9 cellular contexts compared by ENCODE assay signal in the genomic region with DNA sequence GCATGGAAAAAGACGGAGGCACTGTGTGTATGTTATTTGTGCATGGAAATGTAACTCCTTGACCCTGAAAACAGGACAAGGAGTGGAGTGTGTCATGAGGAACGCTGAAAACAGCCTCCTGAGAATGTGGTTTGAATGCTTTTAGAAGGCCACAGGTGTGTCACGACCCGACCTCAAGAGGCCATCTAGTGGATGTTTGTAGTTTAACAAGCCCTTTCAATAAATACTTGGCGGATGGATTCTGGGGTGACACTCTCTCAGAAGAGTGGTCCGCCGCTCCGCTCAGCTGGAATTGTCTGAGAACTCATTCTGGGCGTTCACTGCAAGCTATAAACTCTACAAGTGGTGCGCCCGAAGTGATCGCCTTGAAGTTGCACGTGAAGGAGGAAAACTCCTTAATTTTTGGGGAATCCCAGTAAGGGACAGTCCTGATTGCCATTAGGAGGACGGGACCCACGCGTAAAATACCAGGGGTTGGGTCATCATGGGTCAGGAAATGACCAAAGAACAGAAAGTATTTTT. TPM values are rescaled to one million over a fixed set of nuclear protein-coding genes. Genes with fewer than 3 reads are reported as not detected.
DNase-seq lines count a peak whose midpoint lies in the region; ATAC-seq and TF ChIP-seq lines count a peak whose summit lies in the region.
"Not testable (repeated sequence)": the region's sequence is repeated elsewhere in the genome, so short reads cannot be mapped to it uniquely, and the experiment has no call there.
"Had no signal": no experiment of that assay in that cellular context is flagged by ENCODE, and none has a peak within 500 bp of the region (broad histone marks: within the 10 kb centered on the region; RNA-seq: fewer than 3 reads in every experiment).

No MANE protein-coding gene starts in this region.

- H3K36me3 ChIP-seq in HUES48 (ENCODE audit: control insufficient read depth, insufficient read depth, low read length); RWPE2 (ENCODE audit: low read depth); esophagus squamous epithelium; mucosa of descending colon (ENCODE audit: low read depth): not testable (repeated sequence)

- H3K36me3 Mint-ChIP-seq in activated naive CD4-positive, alpha-beta T cell treated with anti-CD3 and anti-CD28 coated beads for 36 hours (ENCODE audit: low read depth); stimulated activated naive CD8-positive, alpha-beta T cell treated with anti-CD3 and anti-CD28 coated beads, Interleukin-15, Interleukin-2, amounts not matched to agents 100 ng/mL and 50 ng/mL, for 24 hours (ENCODE audit: low read depth): not testable (repeated sequence)

- not testable (repeated sequence) for H3K4me1 Mint-ChIP-seq in activated naive CD4-positive, alpha-beta T cell treated with anti-CD3 and anti-CD28 coated beads for 36 hours (ENCODE audit: low read depth)
- peaks cover 18% of the 10 kb centered on the region for H3K4me1 Mint-ChIP-seq in stimulated activated naive CD8-positive, alpha-beta T cell treated with anti-CD3 and anti-CD28 coated beads, Interleukin-15, Interleukin-2, amounts not matched to agents 100 ng/mL and 50 ng/mL, for 24 hours (ENCODE audit: low read depth)

- peak overlapping the region; percentile 73 for H3K4me3 Mint-ChIP-seq in activated naive CD4-positive, alpha-beta T cell treated with anti-CD3 and anti-CD28 coated beads for 36 hours
- peak overlapping the region; percentile 84 for H3K4me3 Mint-ChIP-seq in stimulated activated naive CD8-positive, alpha-beta T cell treated with anti-CD3 and anti-CD28 coated beads, Interleukin-15, Interleukin-2, amounts not matched to agents 100 ng/mL and 50 ng/mL, for 24 hours

- H3K4me3 ChIP-seq in HUES48 (ENCODE audit: low read depth, low read length) (peak overlapping the region; percentile 64), RWPE2 (ENCODE audit: severe bottlenecking) (peak overlapping the region; percentile 31), esophagus squamous epithelium (peak overlapping the region; percentile 12 to 46 (median 30))
- H3K4me3 ChIP-seq in mucosa of descending colon, result not testable (repeated sequence)

- 42 to 51% methylated on average over 16 of the region's 16 CpGs for WGBS in esophagus squamous epithelium, 2 donors

- peak; percentile 76 for TF ChIP-seq CTCF in RWPE2 (IDR thresholded peaks at IDR 0.05; ENCODE audit: poor library complexity, severe bottlenecking)
- TF ChIP-seq CTCF in esophagus squamous epithelium (IDR thresholded peaks at IDR 0.05), result peak in 5 of 6 experiments; percentile 30 to 69 (median 47)
- peak; percentile 36 for TF ChIP-seq CTCF in mucosa of descending colon (IDR thresholded peaks at IDR 0.05)

- CTCF ChIA-PET in activated naive CD4-positive, alpha-beta T cell treated with anti-CD3 and anti-CD28 coated beads for 36 hours (lab: Charles Lee), result interaction anchor here (0.6 to 4.7 kb wide), 28 partner anchors 9 to 562 kb away, joined by 3 to 55 read pairs (median 4); partner anchors contain the start of genes HS2ST1, ODF2L, SELENOF and SH3GLB1

- TF ChIP-seq POLR2A in esophagus squamous epithelium (IDR thresholded peaks at IDR 0.05), result not testable (repeated sequence)

- DNase-seq in ELR (ENCODE audit: low read depth) (peak; percentile 45), mucosa of descending colon (peak in 2 of 3 donors; percentile 47 to 56)
- not testable (repeated sequence) for DNase-seq in RWPE2 (ENCODE audit: low spot score); esophagus squamous epithelium (lab: John Stamatoyannopoulos, UW)
- DNase-seq in activated naive CD4-positive, alpha-beta T cell treated with anti-CD3 and anti-CD28 coated beads for 36 hours, result peak; percentile 55

- not testable (repeated sequence) for H3K27ac Mint-ChIP-seq in activated naive CD4-positive, alpha-beta T cell treated with anti-CD3 and anti-CD28 coated beads for 36 hours; stimulated activated naive CD8-positive, alpha-beta T cell treated with anti-CD3 and anti-CD28 coated beads, Interleukin-15, Interleukin-2, amounts not matched to agents 100 ng/mL and 50 ng/mL, for 24 hours

- H3K9me3 Mint-ChIP-seq in activated naive CD4-positive, alpha-beta T cell treated with anti-CD3 and anti-CD28 coated beads for 36 hours; stimulated activated naive CD8-positive, alpha-beta T cell treated with anti-CD3 and anti-CD28 coated beads, Interleukin-15, Interleukin-2, amounts not matched to agents 100 ng/mL and 50 ng/mL, for 24 hours: not testable (repeated sequence)

- peaks cover 38% of the 10 kb centered on the region for H3K4me1 ChIP-seq in HUES48 (ENCODE audit: control insufficient read depth, insufficient read depth, low read length)
- not testable (repeated sequence) for H3K4me1 ChIP-seq in RWPE2 (ENCODE audit: insufficient read depth, poor library complexity, severe bottlenecking); mucosa of descending colon (ENCODE audit: low read depth)
- H3K4me1 ChIP-seq in esophagus squamous epithelium, result peaks cover 17 to 59% (median 28%) of the 10 kb centered on the region in 3 donors

- H3K9me3 ChIP-seq in HUES48 (ENCODE audit: control insufficient read depth, insufficient read depth, low read length), result peaks cover 12% of the 10 kb centered on the region; the same call in 1 of the 2 replicates
- H3K9me3 ChIP-seq in RWPE2 (ENCODE audit: severe bottlenecking); esophagus squamous epithelium; mucosa of descending colon: not testable (repeated sequence)

- intact Hi-C loops in activated naive CD4-positive, alpha-beta T cell treated with anti-CD3 and anti-CD28 coated beads for 36 hours (cut with micrococcal nuclease), result loop anchor here (1.0 to 10.0 kb wide), 8 partner anchors 28 to 1557 kb away; partner anchors contain the start of gene ODF2L
- intact Hi-C loops in esophagus squamous epithelium (cut with DNase I), result not testable (repeated sequence)
- intact Hi-C loops in mucosa of descending colon (cut with DNase I, micrococcal nuclease), result loop anchor here (10.0 kb wide), 2 partner anchors 117 to 193 kb away; no protein-coding TSS in a partner anchor

- H3K27me3 Mint-ChIP-seq in activated naive CD4-positive, alpha-beta T cell treated with anti-CD3 and anti-CD28 coated beads for 36 hours (ENCODE audit: low read depth), result not testable (repeated sequence)
- peaks cover 15% of the 10 kb centered on the region for H3K27me3 Mint-ChIP-seq in stimulated activated naive CD8-positive, alpha-beta T cell treated with anti-CD3 and anti-CD28 coated beads, Interleukin-15, Interleukin-2, amounts not matched to agents 100 ng/mL and 50 ng/mL, for 24 hours

- not testable (repeated sequence) for H3K27me3 ChIP-seq in HUES48 (ENCODE audit: control insufficient read depth, insufficient read depth, low read length); RWPE2 (ENCODE audit: insufficient read depth, poor library complexity, severe bottlenecking); esophagus squamous epithelium

- H3K27ac ChIP-seq in HUES48 (ENCODE audit: low read depth, low read length), result peak overlapping the region; percentile 88
- peak overlapping the region; percentile 30 for H3K27ac ChIP-seq in RWPE2 (ENCODE audit: poor library complexity, severe bottlenecking)
- H3K27ac ChIP-seq in esophagus squamous epithelium, result peak overlapping the region in 3 of 4 donors; percentile 56 to 83 (median 80)

- ATAC-seq in GM21576 (IDR thresholded peaks at IDR 0.05; ENCODE audit: unreplicated experiment) (peak; percentile 59), RWPE2 (ENCODE audit: low read depth) (peak; percentile 59), mucosa of descending colon (peak; percentile 81)

- peak overlapping the region; percentile 78 for H3K9ac ChIP-seq in HUES48 (ENCODE audit: low read depth, low read length)

RNA-seq across cellular contexts. Expression of gene CLCA1, which starts 33.5 kb away (rescaled TPM):
- not detected for total RNA-seq in activated naive CD4-positive, alpha-beta T cell treated with anti-CD3 and anti-CD28 coated beads for 36 hours
- total RNA-seq in esophagus squamous epithelium (not detected), mucosa of descending colon (1,000 to 10,000 TPM in 2 of 3 donors, 100 to 1,000 TPM in 1; 438 to 1,288 (median 1,205) TPM)
- total RNA-seq: omental fat pad had no signal

RNA-seq across cellular contexts. Expression of gene CLCA4, which starts 44.7 kb away (rescaled TPM):
- total RNA-seq in activated naive CD4-positive, alpha-beta T cell treated with anti-CD3 and anti-CD28 coated beads for 36 hours, result not detected
- total RNA-seq in esophagus squamous epithelium (100 to 1,000 TPM; 135 to 639 (median 439) TPM), mucosa of descending colon (1,000 to 10,000 TPM; 1,343 to 2,522 (median 1,448) TPM)
- total RNA-seq: omental fat pad had no signal

Comparison
In these comparisons a context has a peak if more than half of its experiments do, and no peak if none do; other contexts are left out.
1. H3K27ac ChIP-seq: peak in every context shown above with its lines; median percentile 88 in HUES48; 80 in esophagus squamous epithelium; 30 in RWPE2.
2. RNA of gene CLCA1, which starts 33.5 kb away (total RNA-seq): 438 to 1,288 TPM in mucosa of descending colon; not detected in activated naive CD4-positive, alpha-beta T cell treated with anti-CD3 and anti-CD28 coated beads for 36 hours and not detected in esophagus squamous epithelium; every median in the first group is over 100 times any median in the second.
3. RNA of gene CLCA4, which starts 44.7 kb away (total RNA-seq): 1,343 to 2,522 TPM in mucosa of descending colon and 135 to 639 TPM in esophagus squamous epithelium; not detected in activated naive CD4-positive, alpha-beta T cell treated with anti-CD3 and anti-CD28 coated beads for 36 hours; every median in the first group is over 100 times any median in the second.
4. Peak in every context shown above with its lines, with median percentiles within 50 percentile points of each other: ATAC-seq and CTCF ChIP-seq.